Comparison of ENCODE assay signal across 2 cellular contexts in the genomic region with DNA sequence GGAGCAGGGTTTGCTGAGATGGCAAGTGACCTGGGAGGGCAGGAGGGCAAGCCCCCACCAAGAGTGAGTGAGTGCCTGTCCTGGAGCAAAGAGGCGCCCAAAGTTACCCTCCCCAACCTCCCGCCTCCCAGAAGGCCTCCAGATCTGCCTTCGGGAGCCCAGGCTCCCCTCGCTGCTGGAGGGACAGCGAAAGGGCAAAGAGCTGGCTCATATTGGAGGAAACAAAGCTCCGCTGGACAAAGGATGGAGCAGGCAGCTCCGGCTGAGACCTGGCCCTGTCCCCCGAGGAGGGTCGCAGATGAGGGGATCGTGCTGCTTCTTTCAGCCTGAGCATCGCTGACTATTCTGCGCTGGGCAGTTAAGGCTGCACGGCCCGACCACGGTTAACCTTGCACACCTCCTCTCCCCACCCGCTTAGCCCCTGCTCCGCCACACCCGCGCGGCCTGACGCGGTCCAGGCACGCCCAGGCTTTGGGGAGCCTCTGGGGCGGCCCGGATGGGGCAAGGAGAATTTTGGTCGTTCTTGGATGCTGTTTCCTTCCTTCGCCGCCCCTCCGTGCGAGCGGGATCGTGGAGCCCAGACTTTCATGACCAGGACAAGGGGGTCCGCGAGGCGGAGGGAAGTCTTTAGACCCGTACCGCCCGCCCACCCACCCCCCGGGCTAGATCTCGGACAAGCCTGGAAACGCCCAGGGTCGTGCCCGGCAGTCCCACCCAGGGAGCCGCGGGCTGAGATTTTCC.
TF ChIP-seq lines count a peak whose summit lies in the region.

No MANE protein-coding gene starts in this region.

TF ChIP-seq in HCT116, 20 proteins besides CTCF, POLR2A, EP300 and RAD21:
- no peak for TF ChIP-seq ZNF274 (IDR thresholded peaks at IDR 0.05; ENCODE audit: low read depth, low read length)
- TF ChIP-seq EZH2phosphoT487 (IDR thresholded peaks at IDR 0.05; ENCODE audit: borderline replicate concordance): no peak
- TF ChIP-seq, protein P1, sequence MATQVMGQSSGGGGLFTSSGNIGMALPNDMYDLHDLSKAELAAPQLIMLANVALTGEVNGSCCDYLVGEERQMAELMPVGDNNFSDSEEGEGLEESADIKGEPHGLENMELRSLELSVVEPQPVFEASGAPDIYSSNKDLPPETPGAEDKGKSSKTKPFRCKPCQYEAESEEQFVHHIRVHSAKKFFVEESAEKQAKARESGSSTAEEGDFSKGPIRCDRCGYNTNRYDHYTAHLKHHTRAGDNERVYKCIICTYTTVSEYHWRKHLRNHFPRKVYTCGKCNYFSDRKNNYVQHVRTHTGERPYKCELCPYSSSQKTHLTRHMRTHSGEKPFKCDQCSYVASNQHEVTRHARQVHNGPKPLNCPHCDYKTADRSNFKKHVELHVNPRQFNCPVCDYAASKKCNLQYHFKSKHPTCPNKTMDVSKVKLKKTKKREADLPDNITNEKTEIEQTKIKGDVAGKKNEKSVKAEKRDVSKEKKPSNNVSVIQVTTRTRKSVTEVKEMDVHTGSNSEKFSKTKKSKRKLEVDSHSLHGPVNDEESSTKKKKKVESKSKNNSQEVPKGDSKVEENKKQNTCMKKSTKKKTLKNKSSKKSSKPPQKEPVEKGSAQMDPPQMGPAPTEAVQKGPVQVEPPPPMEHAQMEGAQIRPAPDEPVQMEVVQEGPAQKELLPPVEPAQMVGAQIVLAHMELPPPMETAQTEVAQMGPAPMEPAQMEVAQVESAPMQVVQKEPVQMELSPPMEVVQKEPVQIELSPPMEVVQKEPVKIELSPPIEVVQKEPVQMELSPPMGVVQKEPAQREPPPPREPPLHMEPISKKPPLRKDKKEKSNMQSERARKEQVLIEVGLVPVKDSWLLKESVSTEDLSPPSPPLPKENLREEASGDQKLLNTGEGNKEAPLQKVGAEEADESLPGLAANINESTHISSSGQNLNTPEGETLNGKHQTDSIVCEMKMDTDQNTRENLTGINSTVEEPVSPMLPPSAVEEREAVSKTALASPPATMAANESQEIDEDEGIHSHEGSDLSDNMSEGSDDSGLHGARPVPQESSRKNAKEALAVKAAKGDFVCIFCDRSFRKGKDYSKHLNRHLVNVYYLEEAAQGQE (IDR thresholded peaks at IDR 0.05; ENCODE audit: low read depth): no peak

TF ChIP-seq in K562, 482 proteins besides CTCF, POLR2A, EP300 and RAD21:
- TF ChIP-seq, protein P2, sequence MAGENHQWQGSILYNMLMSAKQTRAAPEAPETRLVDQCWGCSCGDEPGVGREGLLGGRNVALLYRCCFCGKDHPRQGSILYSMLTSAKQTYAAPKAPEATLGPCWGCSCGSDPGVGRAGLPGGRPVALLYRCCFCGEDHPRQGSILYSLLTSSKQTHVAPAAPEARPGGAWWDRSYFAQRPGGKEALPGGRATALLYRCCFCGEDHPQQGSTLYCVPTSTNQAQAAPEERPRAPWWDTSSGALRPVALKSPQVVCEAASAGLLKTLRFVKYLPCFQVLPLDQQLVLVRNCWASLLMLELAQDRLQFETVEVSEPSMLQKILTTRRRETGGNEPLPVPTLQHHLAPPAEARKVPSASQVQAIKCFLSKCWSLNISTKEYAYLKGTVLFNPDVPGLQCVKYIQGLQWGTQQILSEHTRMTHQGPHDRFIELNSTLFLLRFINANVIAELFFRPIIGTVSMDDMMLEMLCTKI (IDR thresholded peaks at IDR 0.05; ENCODE audit: partially characterized antibody): no peak
- TF ChIP-seq ZFP30 (CRISPR knock-in tag; IDR thresholded peaks at IDR 0.05; ENCODE audit: borderline replicate concordance): no peak
- TF ChIP-seq, protein P3, sequence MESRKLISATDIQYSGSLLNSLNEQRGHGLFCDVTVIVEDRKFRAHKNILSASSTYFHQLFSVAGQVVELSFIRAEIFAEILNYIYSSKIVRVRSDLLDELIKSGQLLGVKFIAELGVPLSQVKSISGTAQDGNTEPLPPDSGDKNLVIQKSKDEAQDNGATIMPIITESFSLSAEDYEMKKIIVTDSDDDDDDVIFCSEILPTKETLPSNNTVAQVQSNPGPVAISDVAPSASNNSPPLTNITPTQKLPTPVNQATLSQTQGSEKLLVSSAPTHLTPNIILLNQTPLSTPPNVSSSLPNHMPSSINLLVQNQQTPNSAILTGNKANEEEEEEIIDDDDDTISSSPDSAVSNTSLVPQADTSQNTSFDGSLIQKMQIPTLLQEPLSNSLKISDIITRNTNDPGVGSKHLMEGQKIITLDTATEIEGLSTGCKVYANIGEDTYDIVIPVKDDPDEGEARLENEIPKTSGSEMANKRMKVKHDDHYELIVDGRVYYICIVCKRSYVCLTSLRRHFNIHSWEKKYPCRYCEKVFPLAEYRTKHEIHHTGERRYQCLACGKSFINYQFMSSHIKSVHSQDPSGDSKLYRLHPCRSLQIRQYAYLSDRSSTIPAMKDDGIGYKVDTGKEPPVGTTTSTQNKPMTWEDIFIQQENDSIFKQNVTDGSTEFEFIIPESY (CRISPR knock-in tag; IDR thresholded peaks at IDR 0.05): peak; percentile 43; the same call in 1 of the 2 replicates
- TF ChIP-seq SAFB2 (IDR thresholded peaks at IDR 0.05; ENCODE audit: borderline replicate concordance, low read depth, low read length, severe bottlenecking): no peak
- TF ChIP-seq ZBTB7A (IDR thresholded peaks at IDR 0.05; ENCODE audit: borderline replicate concordance, control insufficient read depth, low read depth, low read length): peak; percentile 8; the same call in 1 of the 2 replicates
- TF ChIP-seq, protein P4, sequence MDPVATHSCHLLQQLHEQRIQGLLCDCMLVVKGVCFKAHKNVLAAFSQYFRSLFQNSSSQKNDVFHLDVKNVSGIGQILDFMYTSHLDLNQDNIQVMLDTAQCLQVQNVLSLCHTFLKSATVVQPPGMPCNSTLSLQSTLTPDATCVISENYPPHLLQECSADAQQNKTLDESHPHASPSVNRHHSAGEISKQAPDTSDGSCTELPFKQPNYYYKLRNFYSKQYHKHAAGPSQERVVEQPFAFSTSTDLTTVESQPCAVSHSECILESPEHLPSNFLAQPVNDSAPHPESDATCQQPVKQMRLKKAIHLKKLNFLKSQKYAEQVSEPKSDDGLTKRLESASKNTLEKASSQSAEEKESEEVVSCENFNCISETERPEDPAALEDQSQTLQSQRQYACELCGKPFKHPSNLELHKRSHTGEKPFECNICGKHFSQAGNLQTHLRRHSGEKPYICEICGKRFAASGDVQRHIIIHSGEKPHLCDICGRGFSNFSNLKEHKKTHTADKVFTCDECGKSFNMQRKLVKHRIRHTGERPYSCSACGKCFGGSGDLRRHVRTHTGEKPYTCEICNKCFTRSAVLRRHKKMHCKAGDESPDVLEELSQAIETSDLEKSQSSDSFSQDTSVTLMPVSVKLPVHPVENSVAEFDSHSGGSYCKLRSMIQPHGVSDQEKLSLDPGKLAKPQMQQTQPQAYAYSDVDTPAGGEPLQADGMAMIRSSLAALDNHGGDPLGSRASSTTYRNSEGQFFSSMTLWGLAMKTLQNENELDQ (CRISPR knock-in tag; IDR thresholded peaks at IDR 0.05; ENCODE audit: borderline replicate concordance): no peak
- TF ChIP-seq ZNF57 (CRISPR knock-in tag; IDR thresholded peaks at IDR 0.05): no peak
- TF ChIP-seq PRPF4 (IDR thresholded peaks at IDR 0.05; ENCODE audit: insufficient read depth, low read depth, low read length, poor library complexity, severe bottlenecking): no peak
- no peak for TF ChIP-seq ZNF696 (CRISPR knock-in tag; conservative IDR thresholded peaks at IDR 0.05)
- no peak for TF ChIP-seq BRF1 (IDR thresholded peaks at IDR 0.05; ENCODE audit: borderline replicate concordance, extremely low read depth, insufficient read length)
